Comparison of ENCODE assay signal across 10 cellular contexts in the genomic region with DNA sequence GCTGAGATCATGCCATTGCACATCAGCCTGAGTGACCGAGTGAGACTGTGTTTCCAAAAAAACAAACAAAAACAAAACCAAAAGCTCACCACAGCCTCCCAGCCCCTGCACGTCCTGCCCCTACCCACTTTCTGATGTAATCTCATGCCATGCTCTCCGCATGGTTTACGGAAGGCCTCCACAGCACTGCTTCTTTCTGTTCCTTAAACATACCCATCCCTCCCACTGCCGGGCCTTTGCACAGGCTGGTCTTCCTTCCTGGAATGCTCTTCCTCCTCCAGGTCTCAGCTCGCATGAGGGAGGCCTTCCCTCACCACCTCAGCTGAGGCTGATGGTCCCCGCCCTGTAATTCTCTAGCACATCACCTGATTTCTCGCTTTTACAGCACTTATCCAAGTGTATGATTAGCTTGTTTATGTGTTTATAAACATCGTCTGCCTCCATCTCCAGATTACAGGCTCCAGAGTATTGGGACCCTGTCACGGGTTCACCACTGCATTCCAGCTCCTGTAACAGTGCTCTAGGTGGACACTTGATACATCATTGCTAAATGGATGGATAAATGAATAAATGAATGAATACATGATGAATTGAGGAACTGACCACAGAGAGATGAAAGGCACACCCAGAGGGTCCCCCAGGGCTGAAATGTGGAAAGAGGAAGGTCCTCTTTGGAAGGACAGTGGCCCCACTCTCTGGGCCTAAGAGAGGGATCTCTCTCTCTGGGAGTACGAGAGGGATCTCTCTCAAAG. TPM values are rescaled to one million over a fixed set of nuclear protein-coding genes. Genes with fewer than 3 reads are reported as not detected.
A peak's percentile ranks its signal among the peaks of the same experiment; 100 is the strongest.
DNase-seq lines count a peak whose midpoint lies in the region; ATAC-seq and TF ChIP-seq lines count a peak whose summit lies in the region.
"Had no signal": no experiment of that assay in that cellular context is flagged by ENCODE, and none has a peak within 500 bp of the region (broad histone marks: within the 10 kb centered on the region; RNA-seq: fewer than 3 reads in every experiment).

No MANE protein-coding gene starts in this region.

- no peaks in the 10 kb centered on the region for H3K27me3 ChIP-seq in AG04450 (ENCODE audit: control insufficient read depth, insufficient read depth, low read length)
- no peaks in the 10 kb centered on the region for H3K27me3 ChIP-seq in colonic mucosa
- no peaks in the 10 kb centered on the region for H3K27me3 ChIP-seq in mucosa of rectum (ENCODE audit: control insufficient read depth in 2 of 2, insufficient read depth in 2 of 2, low read length in 2 of 2)

- POLR2A ChIA-PET in AG04450 (lab: Yijun Ruan, JAX) = interaction anchor here (1.4 to 2.7 kb wide), 3 partner anchors 8 to 58 kb away, joined by 4 to 24 read pairs (median 6); partner anchors contain the start of gene HNRNPR

- DNase-seq in AG04450 (ENCODE audit: low read depth, low spot score) (no peak), NCI-H226 (peak; percentile 51), colonic mucosa (peak; percentile 40), SHP77 treated with DMSO at 0.1 percent for 48 hours (lab: John Stamatoyannopoulos, UW) (no peak)
- DNase-seq in activated naive CD4-positive, alpha-beta T cell (lab: John Stamatoyannopoulos, UW) = no peak
- no peak for DNase-seq in central memory CD4-positive, alpha-beta T cell
- DNase-seq: NCI-H187 treated with DMSO at 0.1 percent for 48 hours; stimulated activated CD4-positive, alpha-beta T cell treated with anti-CD3 and anti-CD28 coated beads, Interleukin-4, amount 100 ng/mL, for 1 hour had no signal

- H3K27ac ChIP-seq in AG04450 (ENCODE audit: low read depth, low read length) (peak overlapping the region; percentile 25), colonic mucosa (peak overlapping the region; percentile 74), mucosa of rectum (ENCODE audit: low read depth in 2 of 2, low read length in 2 of 2) (peak overlapping the region; percentile 67 to 84)

- H3K36me3 ChIP-seq in colonic mucosa (no peaks in the 10 kb centered on the region), mucosa of rectum (ENCODE audit: control insufficient read depth in 2 of 2, insufficient read depth in 2 of 2, low read length in 2 of 2) (peaks cover 14 to 28% of the 10 kb centered on the region in 2 donors)

- intact Hi-C loops in colonic mucosa (cut with DNase I) = loop anchor here (10.0 kb wide), 1 partner anchor 58 kb away; the partner anchor contains the start of gene HNRNPR

- CTCF ChIA-PET in AG04450 (lab: Charles Lee) = interaction anchor here (0.7 to 2.9 kb wide), 6 partner anchors 19 to 78 kb away, joined by 3 to 24 read pairs (median 6); partner anchors contain the start of genes HNRNPR and ZNF436

- peaks cover 10% of the 10 kb centered on the region for H3K4me1 ChIP-seq in colonic mucosa
- H3K4me1 ChIP-seq in mucosa of rectum (ENCODE audit: control insufficient read depth in 2 of 2, insufficient read depth in 2 of 2, low read length in 2 of 2) = peaks cover 20 to 27% of the 10 kb centered on the region in 2 donors

- ATAC-seq in GM18502 (IDR thresholded peaks at IDR 0.05; ENCODE audit: poor library complexity, unreplicated experiment) = no peak

- H3K9me3 ChIP-seq in AG04450 (ENCODE audit: control insufficient read depth, insufficient read depth, low read length) (no peaks in the 10 kb centered on the region), colonic mucosa (no peaks in the 10 kb centered on the region), mucosa of rectum (ENCODE audit: control insufficient read depth in 2 of 2, low read length in 2 of 2) (no peaks in the 10 kb centered on the region)

- H3K9ac ChIP-seq in colonic mucosa (ENCODE audit: low read depth in 2 of 2, low read length in 2 of 2) (peak overlapping the region in 1 of 2 donors; percentile 27), mucosa of rectum (ENCODE audit: low read depth in 1 of 2, low read length in 2 of 2) (peak overlapping the region in 1 of 2 donors; percentile 45)

- no peak for TF ChIP-seq CTCF in AG04450 (IDR thresholded peaks at IDR 0.05; ENCODE audit: low read depth, low read length)
- no peak for TF ChIP-seq CTCF in colonic mucosa (IDR thresholded peaks at IDR 0.05)

- H3K4me3 ChIP-seq in AG04450 (ENCODE audit: low read depth, low read length) (no peak overlapping the region), colonic mucosa (no peak overlapping the region), mucosa of rectum (ENCODE audit: low read length in 2 of 2) (no peak overlapping the region)

RNA-seq across cellular contexts. Expression of gene TCEA3, which starts 22.1 kb away (rescaled TPM):
- polyA plus RNA-seq in AG04450 (2011; rRNA removed) = 14.7 and 15.6 TPM in 2 replicates
- 10.9 and 11.2 TPM in 2 replicates for polyA minus RNA-seq in AG04450 (2011; rRNA and poly(A)+ RNA removed)
- 100 to 1,000 TPM; 128 to 133 TPM for total RNA-seq in colonic mucosa

RNA-seq across cellular contexts. Expression of gene ZNF436, which starts 32.8 kb away (rescaled TPM):
- polyA plus RNA-seq in AG04450 (2011; rRNA removed) = 14.2 and 17.2 TPM in 2 replicates
- polyA minus RNA-seq in AG04450 (2011; rRNA and poly(A)+ RNA removed) = 14.6 and 22.5 TPM in 2 replicates
- 10 to 100 TPM in 1 of 2 donors, 1 to 10 TPM in 1; 7.1 to 13.9 TPM for total RNA-seq in colonic mucosa

RNA-seq across cellular contexts. Expression of gene HNRNPR, which starts 58.4 kb away (rescaled TPM):
- polyA plus RNA-seq in AG04450 (2011; rRNA removed) = 134 and 171 TPM in 2 replicates
- polyA minus RNA-seq in AG04450 (2011; rRNA and poly(A)+ RNA removed) = 128 and 134 TPM in 2 replicates
- 100 to 1,000 TPM; 103 to 165 TPM for total RNA-seq in colonic mucosa

Comparison
In these comparisons a context has a peak if more than half of its experiments do, and no peak if none do; other contexts are left out.
1. DNase-seq: peak in NCI-H226 (single experiment) and colonic mucosa (single experiment); none in AG04450 (single experiment), activated naive CD4-positive, alpha-beta T cell (0 of 4), SHP77 treated with DMSO at 0.1 percent for 48 hours (single experiment) and central memory CD4-positive, alpha-beta T cell (single experiment).
2. H3K27ac ChIP-seq: peak in every context shown above with its lines; median percentile 76 in mucosa of rectum; 74 in colonic mucosa; 25 in AG04450.